ENCODE assay signal across 8 cellular contexts in the genomic region with DNA sequence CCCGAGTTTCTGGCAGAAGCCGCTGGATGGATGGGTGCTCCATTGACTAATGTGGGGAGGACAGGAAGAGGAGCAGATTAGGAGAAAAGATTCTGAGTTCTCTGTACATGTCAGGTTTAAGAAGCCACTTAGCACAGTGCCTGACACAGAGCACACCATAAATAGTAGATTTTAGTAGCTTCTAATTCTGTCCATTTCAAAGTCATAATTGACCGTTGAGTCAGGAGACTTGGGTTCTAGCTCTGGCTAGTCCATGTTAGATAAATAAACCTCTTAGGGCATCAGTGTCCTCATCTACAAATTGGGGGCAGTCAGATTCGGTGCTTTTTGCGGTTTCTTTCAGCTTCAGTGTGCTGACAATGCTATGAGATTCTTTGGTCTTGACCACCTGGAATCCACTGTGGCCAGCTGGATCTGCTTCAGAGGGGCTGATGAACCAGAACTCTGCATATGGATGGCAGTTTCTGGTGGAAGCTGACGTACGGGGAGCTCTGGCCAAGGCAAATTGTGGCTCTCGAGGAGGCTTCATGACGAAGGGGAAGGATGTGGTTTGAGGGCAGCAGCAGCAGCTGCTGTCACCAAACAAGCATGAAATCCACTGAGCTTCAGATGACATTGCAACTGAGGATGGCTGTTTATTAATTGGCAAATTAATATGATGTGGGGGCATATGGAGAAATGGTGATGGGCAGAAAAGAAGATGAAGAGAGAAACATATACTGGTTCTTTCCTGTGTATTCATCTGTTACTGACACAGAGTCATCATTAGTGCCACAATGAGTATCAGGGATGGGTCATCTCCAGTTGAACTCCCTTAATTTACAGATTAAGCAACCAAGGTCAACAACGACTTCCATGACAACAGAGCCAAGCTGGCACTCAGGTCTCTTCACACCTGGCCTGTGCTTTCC.
DNase-seq lines count a peak whose midpoint lies in the region; ATAC-seq and TF ChIP-seq lines count a peak whose summit lies in the region.

No MANE protein-coding gene starts in this region.

- TF ChIP-seq CTCF in brain microvascular endothelial cell (IDR thresholded peaks at IDR 0.05; ENCODE audit: low read depth, low read length, missing control alignments) (no peak), SK-N-SH (IDR thresholded peaks at IDR 0.05) (no peak)

- H3K27me3 Mint-ChIP-seq in CD8-positive, alpha-beta memory T cell, result no peaks in the 10 kb centered on the region
- H3K27me3 Mint-ChIP-seq in T-helper 2 cell treated with Interferon-gamma antibody and Interleukin-4, amounts not matched to agents 5 μg/mL and 100 μg/mL, for 36 hours (ENCODE audit: low read depth), result peaks cover 46% of the 10 kb centered on the region

- no peaks in the 10 kb centered on the region for H3K27me3 ChIP-seq in CD8-positive, alpha-beta memory T cell (ENCODE audit: insufficient read depth, low read length, poor library complexity, severe bottlenecking)
- H3K27me3 ChIP-seq in brain microvascular endothelial cell (replicated peaks), result no peaks in the 10 kb centered on the region
- H3K27me3 ChIP-seq in SK-N-SH (ENCODE audit: insufficient read depth), result no peaks in the 10 kb centered on the region

- H3K36me3 Mint-ChIP-seq in CD8-positive, alpha-beta memory T cell, result peaks cover 0 to 6% (median 4%) of the 10 kb centered on the region in 3 donors
- peaks cover 5% of the 10 kb centered on the region for H3K36me3 Mint-ChIP-seq in T-helper 2 cell treated with Interferon-gamma antibody and Interleukin-4, amounts not matched to agents 5 μg/mL and 100 μg/mL, for 36 hours (ENCODE audit: low read depth)

- peak overlapping the region; percentile 38 to 83 (median 79) for H3K4me3 Mint-ChIP-seq in CD8-positive, alpha-beta memory T cell
- H3K4me3 Mint-ChIP-seq in T-helper 2 cell treated with Interferon-gamma antibody and Interleukin-4, amounts not matched to agents 5 μg/mL and 100 μg/mL, for 36 hours, result peak overlapping the region; percentile 68

- H3K27ac ChIP-seq in CD8-positive, alpha-beta memory T cell (ENCODE audit: low read depth, low read length), result peak overlapping the region; percentile 63
- peak overlapping the region; percentile 70 for H3K27ac ChIP-seq in brain microvascular endothelial cell
- no peak overlapping the region; a peak in 1 of 4 replicates for H3K27ac ChIP-seq in SK-N-SH (ENCODE audit: low read depth in 2 of 2, low read length in 1 of 2)

- 92% methylated on average over 10 of the region's 10 CpGs for WGBS in SK-N-SH (ENCODE audit: low lambda C conversion rate)

- ATAC-seq in GM19463 (IDR thresholded peaks at IDR 0.05; ENCODE audit: unreplicated experiment) (peak; percentile 95), HG03571 (IDR thresholded peaks at IDR 0.05; ENCODE audit: unreplicated experiment) (peak; percentile 97)

- no peak overlapping the region for H3K9ac ChIP-seq in SK-N-SH

- H3K9me2 ChIP-seq in SK-N-SH, result no peaks in the 10 kb centered on the region

- peak overlapping the region; percentile 67 to 95 (median 88) for H3K27ac Mint-ChIP-seq in CD8-positive, alpha-beta memory T cell
- H3K27ac Mint-ChIP-seq in T-helper 2 cell treated with Interferon-gamma antibody and Interleukin-4, amounts not matched to agents 5 μg/mL and 100 μg/mL, for 36 hours, result peak overlapping the region; percentile 86

- H3F3A ChIP-seq in SK-N-SH (replicated peaks; ENCODE audit: insufficient read depth), result peaks cover 5% of the 10 kb centered on the region

- H3K9me3 Mint-ChIP-seq in CD8-positive, alpha-beta memory T cell, result peaks cover 0 to 6% (median 0%) of the 10 kb centered on the region in 5 donors
- peaks cover 6% of the 10 kb centered on the region for H3K9me3 Mint-ChIP-seq in T-helper 2 cell treated with Interferon-gamma antibody and Interleukin-4, amounts not matched to agents 5 μg/mL and 100 μg/mL, for 36 hours

- H2AFZ ChIP-seq in SK-N-SH (ENCODE audit: low read depth), result no peak overlapping the region

- H3K4me1 Mint-ChIP-seq in CD8-positive, alpha-beta memory T cell, result peaks cover 43 to 51% (median 50%) of the 10 kb centered on the region in 3 donors
- H3K4me1 Mint-ChIP-seq in T-helper 2 cell treated with Interferon-gamma antibody and Interleukin-4, amounts not matched to agents 5 μg/mL and 100 μg/mL, for 36 hours (ENCODE audit: low read depth), result peaks cover 38% of the 10 kb centered on the region

- H3K4me3 ChIP-seq in CD8-positive, alpha-beta memory T cell (ENCODE audit: low read length), result peak overlapping the region; percentile 50
- no peak overlapping the region for H3K4me3 ChIP-seq in brain microvascular endothelial cell (ENCODE audit: low read depth, low read length)
- H3K4me3 ChIP-seq in SK-N-SH (ENCODE audit: low read depth in 2 of 2, low read length in 1 of 2), result no peak overlapping the region

- peaks cover 30% of the 10 kb centered on the region for H3K4me1 ChIP-seq in CD8-positive, alpha-beta memory T cell (ENCODE audit: insufficient read depth, low read length)
- peaks cover 20 to 39% of the 10 kb centered on the region in 2 experiments for H3K4me1 ChIP-seq in SK-N-SH (ENCODE audit: control insufficient read depth in 1 of 2, insufficient read depth in 2 of 2, low read depth in 1 of 2, low read length in 1 of 2)

- CTCF ChIA-PET in CD8-positive, alpha-beta memory T cell (lab: Charles Lee), result interaction anchor here (0.7 to 1.5 kb wide), 2 partner anchors 77 to 179 kb away, joined by 3 to 4 read pairs; no protein-coding TSS in a partner anchor
- CTCF ChIA-PET in SK-N-SH (lab: Yijun Ruan, JAX), result interaction anchor here (1.2 to 1.4 kb wide), 2 partner anchors 9 to 78 kb away, joined by 3 read pairs; no protein-coding TSS in a partner anchor

- no peak for TF ChIP-seq RAD21 in SK-N-SH (IDR thresholded peaks at IDR 0.05; ENCODE audit: low read length)

- H3K9me3 ChIP-seq in CD8-positive, alpha-beta memory T cell (ENCODE audit: low read length), result no peaks in the 10 kb centered on the region
- no peaks in the 10 kb centered on the region for H3K9me3 ChIP-seq in SK-N-SH

- in situ Hi-C loops in brain microvascular endothelial cell (cut with HindIII; ENCODE audit: low pct_ligation_motif_present, low sequenced_read_pairs), result no loop called here

- peaks cover 13% of the 10 kb centered on the region for H3K79me2 ChIP-seq in SK-N-SH (ENCODE audit: insufficient read depth)

- POLR2A ChIA-PET in CD8-positive, alpha-beta memory T cell (lab: Charles Lee), result interaction anchor here (0.6 to 1.6 kb wide), 2 partner anchors 10 to 1506 kb away, joined by 4 to 10 read pairs; no protein-coding TSS in a partner anchor
- POLR2A ChIA-PET in SK-N-SH (lab: Yijun Ruan, JAX), result interaction anchor here (0.5 kb wide), 1 partner anchor 645 kb away, joined by 3 read pairs; no protein-coding TSS in a partner anchor

- DNase-seq in CD8-positive, alpha-beta memory T cell, result peak; percentile 53 to 85 (median 80)
- DNase-seq in T-helper 2 cell treated with Interferon-gamma antibody and Interleukin-4, amounts not matched to agents 5 μg/mL and 100 μg/mL, for 36 hours (ENCODE audit: low spot score), result peak; percentile 70
- DNase-seq in brain microvascular endothelial cell (peak; percentile 82), SK-N-SH (no peak), Ammon's horn (ENCODE audit: low spot score) (no peak)
- peak; percentile 22 for DNase-seq in stimulated activated CD4-positive, alpha-beta T cell treated with anti-CD3 and anti-CD28 coated beads, Interleukin-12 subunit alpha, Interleukin-12 subunit beta, amount 100 ng/mL, for 4 hours

- H3K4me2 ChIP-seq in SK-N-SH, result no peak overlapping the region

- no peaks in the 10 kb centered on the region for H4K20me1 ChIP-seq in SK-N-SH (ENCODE audit: insufficient read depth)

- no peak for TF ChIP-seq EP300 in SK-N-SH (IDR thresholded peaks at IDR 0.05; ENCODE audit: borderline replicate concordance in 1 of 2, low read depth in 1 of 2, low read length in 1 of 2)

- no peaks in the 10 kb centered on the region for H3K36me3 ChIP-seq in CD8-positive, alpha-beta memory T cell (ENCODE audit: insufficient read depth, low read length)
- no peaks in the 10 kb centered on the region for H3K36me3 ChIP-seq in brain microvascular endothelial cell (replicated peaks)
- H3K36me3 ChIP-seq in SK-N-SH (replicated peaks in 1 of 2; ENCODE audit: control insufficient read depth in 1 of 2, insufficient read depth in 2 of 2, low read length in 1 of 2), result no peaks in the 10 kb centered on the region

TF ChIP-seq in SK-N-SH, 30 proteins besides CTCF, POLR2A, EP300 and RAD21 (continues in another document):
- TF ChIP-seq, protein P1, sequence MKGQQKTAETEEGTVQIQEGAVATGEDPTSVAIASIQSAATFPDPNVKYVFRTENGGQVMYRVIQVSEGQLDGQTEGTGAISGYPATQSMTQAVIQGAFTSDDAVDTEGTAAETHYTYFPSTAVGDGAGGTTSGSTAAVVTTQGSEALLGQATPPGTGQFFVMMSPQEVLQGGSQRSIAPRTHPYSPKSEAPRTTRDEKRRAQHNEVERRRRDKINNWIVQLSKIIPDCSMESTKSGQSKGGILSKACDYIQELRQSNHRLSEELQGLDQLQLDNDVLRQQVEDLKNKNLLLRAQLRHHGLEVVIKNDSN (IDR thresholded peaks at IDR 0.05; ENCODE audit: borderline replicate concordance, low read depth), result no peak
- TF ChIP-seq EZH2phosphoT487 (IDR thresholded peaks at IDR 0.05; ENCODE audit: borderline replicate concordance, low read depth) (no peak), RFX5 (IDR thresholded peaks at IDR 0.05; ENCODE audit: low read length) (no peak), MEF2A (IDR thresholded peaks at IDR 0.05; ENCODE audit: borderline replicate concordance, low read depth) (no peak), NFIC (IDR thresholded peaks at IDR 0.05; ENCODE audit: borderline replicate concordance) (no peak), ELF1 (IDR thresholded peaks at IDR 0.05) (no peak)
- TF ChIP-seq, protein P2, sequence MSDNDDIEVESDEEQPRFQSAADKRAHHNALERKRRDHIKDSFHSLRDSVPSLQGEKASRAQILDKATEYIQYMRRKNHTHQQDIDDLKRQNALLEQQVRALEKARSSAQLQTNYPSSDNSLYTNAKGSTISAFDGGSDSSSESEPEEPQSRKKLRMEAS (IDR thresholded peaks at IDR 0.05; ENCODE audit: low read depth), result no peak
- TF ChIP-seq, protein P3, sequence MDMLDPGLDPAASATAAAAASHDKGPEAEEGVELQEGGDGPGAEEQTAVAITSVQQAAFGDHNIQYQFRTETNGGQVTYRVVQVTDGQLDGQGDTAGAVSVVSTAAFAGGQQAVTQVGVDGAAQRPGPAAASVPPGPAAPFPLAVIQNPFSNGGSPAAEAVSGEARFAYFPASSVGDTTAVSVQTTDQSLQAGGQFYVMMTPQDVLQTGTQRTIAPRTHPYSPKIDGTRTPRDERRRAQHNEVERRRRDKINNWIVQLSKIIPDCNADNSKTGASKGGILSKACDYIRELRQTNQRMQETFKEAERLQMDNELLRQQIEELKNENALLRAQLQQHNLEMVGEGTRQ (IDR thresholded peaks at IDR 0.05; ENCODE audit: borderline replicate concordance, low read depth, low read length), result no peak

Comparison
In these comparisons a context has a peak if more than half of its experiments do, and no peak if none do; other contexts are left out.
1. DNase-seq: peak in CD8-positive, alpha-beta memory T cell (5 of 5), T-helper 2 cell treated with Interferon-gamma antibody and Interleukin-4, amounts not matched to agents 5 μg/mL and 100 μg/mL, for 36 hours (single experiment), brain microvascular endothelial cell (single experiment) and stimulated activated CD4-positive, alpha-beta T cell treated with anti-CD3 and anti-CD28 coated beads, Interleukin-12 subunit alpha, Interleukin-12 subunit beta, amount 100 ng/mL, for 4 hours (single experiment); none in SK-N-SH (single experiment) and Ammon's horn (single experiment).
2. H3K27ac ChIP-seq: peak in CD8-positive, alpha-beta memory T cell (single experiment) and brain microvascular endothelial cell (single experiment); none in SK-N-SH (0 of 2).